1 cellular context compared by ENCODE assay signal in the genomic region with DNA sequence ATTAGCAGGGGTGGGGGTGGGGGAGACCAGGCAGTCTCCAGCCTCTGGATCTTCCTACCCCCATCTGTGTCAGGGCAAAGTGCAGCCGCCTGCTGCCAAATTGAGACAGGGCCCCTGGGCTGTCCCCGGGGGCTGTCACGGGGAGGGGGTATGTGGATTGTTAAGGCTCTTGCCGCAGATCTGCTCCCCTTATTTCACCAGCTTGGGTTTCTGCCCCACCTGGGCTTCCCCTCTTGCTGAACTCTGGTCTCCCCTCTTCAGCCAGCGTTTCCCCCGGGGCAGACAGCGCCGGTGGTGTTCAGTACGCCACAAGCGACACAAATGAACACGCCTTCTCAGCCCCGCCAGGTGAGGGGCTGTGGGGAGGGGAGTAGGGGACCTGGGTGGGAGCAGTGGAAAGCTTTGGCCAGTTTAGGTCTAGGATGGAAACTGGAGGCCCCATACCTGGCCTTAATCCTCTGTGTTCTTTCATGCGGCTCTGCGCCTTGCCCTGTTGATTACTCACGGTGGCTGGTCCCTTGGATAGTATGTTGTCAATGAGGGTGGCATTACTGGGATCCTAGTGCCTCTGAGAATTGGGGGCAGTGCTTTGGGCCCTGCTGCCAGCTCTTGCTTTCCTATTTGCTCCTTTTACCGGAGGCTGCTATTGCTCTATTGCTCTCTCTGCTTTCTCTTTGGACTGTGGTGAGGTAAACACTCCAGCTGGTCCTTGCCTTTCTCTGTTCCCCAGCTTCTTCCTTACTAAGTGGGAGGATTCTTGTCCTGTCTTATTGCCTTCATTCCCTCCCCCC.
A peak's percentile ranks its signal among the peaks of the same experiment; 100 is the strongest.
TF ChIP-seq lines count a peak whose summit lies in the region.

No MANE protein-coding gene starts in this region.

TF ChIP-seq in HepG2, 621 proteins besides CTCF, POLR2A, EP300 and RAD21:
- TF ChIP-seq NFKB2 (CRISPR knock-in tag; IDR thresholded peaks at IDR 0.05; ENCODE audit: borderline replicate concordance) (no peak), ZNF782 (CRISPR knock-in tag; IDR thresholded peaks at IDR 0.05; ENCODE audit: borderline replicate concordance) (0 out of 2 replicates have a peak, but pooled peaks have one; percentile 6), SIN3A (IDR thresholded peaks at IDR 0.05; ENCODE audit: borderline replicate concordance, low read depth, low read length) (peak; percentile 37; the same call in 1 of the 2 replicates), POLR2AphosphoS5 (IDR thresholded peaks at IDR 0.05; ENCODE audit: low read depth, low read length) (0 out of 2 replicates have a peak, but pooled peaks have one; percentile 8), RFXANK (CRISPR knock-in tag; IDR thresholded peaks at IDR 0.05) (no peak), ZNF430 (CRISPR knock-in tag; IDR thresholded peaks at IDR 0.05) (no peak), MYC (CRISPR knock-in tag; IDR thresholded peaks at IDR 0.05; ENCODE audit: borderline replicate concordance) (0 out of 2 replicates have a peak, but pooled peaks have one; percentile 23), JUN (CRISPR knock-in tag; IDR thresholded peaks at IDR 0.05) (no peak), ZNF781 (CRISPR knock-in tag; IDR thresholded peaks at IDR 0.05; ENCODE audit: borderline replicate concordance, not compliant biosample characterization) (no peak), HNF4A (CRISPR knock-in tag; IDR thresholded peaks at IDR 0.05) (peak; percentile 66), LCORL (IDR thresholded peaks at IDR 0.05) (no peak), LCORL (CRISPR knock-in tag; IDR thresholded peaks at IDR 0.05) (peak; percentile 44; the same call in 1 of the 2 replicates), XRCC5 (optimal IDR thresholded peaks at IDR 0.05; ENCODE audit: low read length) (peak; percentile 24), ZNF451 (CRISPR knock-in tag; IDR thresholded peaks at IDR 0.05) (no peak), SIX1 (CRISPR knock-in tag; IDR thresholded peaks at IDR 0.05; ENCODE audit: borderline replicate concordance) (no peak), IRF2 (CRISPR knock-in tag; IDR thresholded peaks at IDR 0.05) (no peak)
- TF ChIP-seq, protein P1, sequence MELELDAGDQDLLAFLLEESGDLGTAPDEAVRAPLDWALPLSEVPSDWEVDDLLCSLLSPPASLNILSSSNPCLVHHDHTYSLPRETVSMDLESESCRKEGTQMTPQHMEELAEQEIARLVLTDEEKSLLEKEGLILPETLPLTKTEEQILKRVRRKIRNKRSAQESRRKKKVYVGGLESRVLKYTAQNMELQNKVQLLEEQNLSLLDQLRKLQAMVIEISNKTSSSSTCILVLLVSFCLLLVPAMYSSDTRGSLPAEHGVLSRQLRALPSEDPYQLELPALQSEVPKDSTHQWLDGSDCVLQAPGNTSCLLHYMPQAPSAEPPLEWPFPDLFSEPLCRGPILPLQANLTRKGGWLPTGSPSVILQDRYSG (CRISPR knock-in tag; IDR thresholded peaks at IDR 0.05): no peak
- TF ChIP-seq, protein P2, sequence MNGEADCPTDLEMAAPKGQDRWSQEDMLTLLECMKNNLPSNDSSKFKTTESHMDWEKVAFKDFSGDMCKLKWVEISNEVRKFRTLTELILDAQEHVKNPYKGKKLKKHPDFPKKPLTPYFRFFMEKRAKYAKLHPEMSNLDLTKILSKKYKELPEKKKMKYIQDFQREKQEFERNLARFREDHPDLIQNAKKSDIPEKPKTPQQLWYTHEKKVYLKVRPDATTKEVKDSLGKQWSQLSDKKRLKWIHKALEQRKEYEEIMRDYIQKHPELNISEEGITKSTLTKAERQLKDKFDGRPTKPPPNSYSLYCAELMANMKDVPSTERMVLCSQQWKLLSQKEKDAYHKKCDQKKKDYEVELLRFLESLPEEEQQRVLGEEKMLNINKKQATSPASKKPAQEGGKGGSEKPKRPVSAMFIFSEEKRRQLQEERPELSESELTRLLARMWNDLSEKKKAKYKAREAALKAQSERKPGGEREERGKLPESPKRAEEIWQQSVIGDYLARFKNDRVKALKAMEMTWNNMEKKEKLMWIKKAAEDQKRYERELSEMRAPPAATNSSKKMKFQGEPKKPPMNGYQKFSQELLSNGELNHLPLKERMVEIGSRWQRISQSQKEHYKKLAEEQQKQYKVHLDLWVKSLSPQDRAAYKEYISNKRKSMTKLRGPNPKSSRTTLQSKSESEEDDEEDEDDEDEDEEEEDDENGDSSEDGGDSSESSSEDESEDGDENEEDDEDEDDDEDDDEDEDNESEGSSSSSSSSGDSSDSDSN (CRISPR knock-in tag; IDR thresholded peaks at IDR 0.05): no peak
- TF ChIP-seq, protein P3, sequence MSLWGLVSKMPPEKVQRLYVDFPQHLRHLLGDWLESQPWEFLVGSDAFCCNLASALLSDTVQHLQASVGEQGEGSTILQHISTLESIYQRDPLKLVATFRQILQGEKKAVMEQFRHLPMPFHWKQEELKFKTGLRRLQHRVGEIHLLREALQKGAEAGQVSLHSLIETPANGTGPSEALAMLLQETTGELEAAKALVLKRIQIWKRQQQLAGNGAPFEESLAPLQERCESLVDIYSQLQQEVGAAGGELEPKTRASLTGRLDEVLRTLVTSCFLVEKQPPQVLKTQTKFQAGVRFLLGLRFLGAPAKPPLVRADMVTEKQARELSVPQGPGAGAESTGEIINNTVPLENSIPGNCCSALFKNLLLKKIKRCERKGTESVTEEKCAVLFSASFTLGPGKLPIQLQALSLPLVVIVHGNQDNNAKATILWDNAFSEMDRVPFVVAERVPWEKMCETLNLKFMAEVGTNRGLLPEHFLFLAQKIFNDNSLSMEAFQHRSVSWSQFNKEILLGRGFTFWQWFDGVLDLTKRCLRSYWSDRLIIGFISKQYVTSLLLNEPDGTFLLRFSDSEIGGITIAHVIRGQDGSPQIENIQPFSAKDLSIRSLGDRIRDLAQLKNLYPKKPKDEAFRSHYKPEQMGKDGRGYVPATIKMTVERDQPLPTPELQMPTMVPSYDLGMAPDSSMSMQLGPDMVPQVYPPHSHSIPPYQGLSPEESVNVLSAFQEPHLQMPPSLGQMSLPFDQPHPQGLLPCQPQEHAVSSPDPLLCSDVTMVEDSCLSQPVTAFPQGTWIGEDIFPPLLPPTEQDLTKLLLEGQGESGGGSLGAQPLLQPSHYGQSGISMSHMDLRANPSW (CRISPR knock-in tag; IDR thresholded peaks at IDR 0.05; ENCODE audit: borderline replicate concordance): no peak
- TF ChIP-seq, protein P4, sequence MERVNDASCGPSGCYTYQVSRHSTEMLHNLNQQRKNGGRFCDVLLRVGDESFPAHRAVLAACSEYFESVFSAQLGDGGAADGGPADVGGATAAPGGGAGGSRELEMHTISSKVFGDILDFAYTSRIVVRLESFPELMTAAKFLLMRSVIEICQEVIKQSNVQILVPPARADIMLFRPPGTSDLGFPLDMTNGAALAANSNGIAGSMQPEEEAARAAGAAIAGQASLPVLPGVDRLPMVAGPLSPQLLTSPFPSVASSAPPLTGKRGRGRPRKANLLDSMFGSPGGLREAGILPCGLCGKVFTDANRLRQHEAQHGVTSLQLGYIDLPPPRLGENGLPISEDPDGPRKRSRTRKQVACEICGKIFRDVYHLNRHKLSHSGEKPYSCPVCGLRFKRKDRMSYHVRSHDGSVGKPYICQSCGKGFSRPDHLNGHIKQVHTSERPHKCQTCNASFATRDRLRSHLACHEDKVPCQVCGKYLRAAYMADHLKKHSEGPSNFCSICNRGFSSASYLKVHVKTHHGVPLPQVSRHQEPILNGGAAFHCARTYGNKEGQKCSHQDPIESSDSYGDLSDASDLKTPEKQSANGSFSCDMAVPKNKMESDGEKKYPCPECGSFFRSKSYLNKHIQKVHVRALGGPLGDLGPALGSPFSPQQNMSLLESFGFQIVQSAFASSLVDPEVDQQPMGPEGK (CRISPR knock-in tag; IDR thresholded peaks at IDR 0.05): peak; percentile 79
- TF ChIP-seq, protein P5, sequence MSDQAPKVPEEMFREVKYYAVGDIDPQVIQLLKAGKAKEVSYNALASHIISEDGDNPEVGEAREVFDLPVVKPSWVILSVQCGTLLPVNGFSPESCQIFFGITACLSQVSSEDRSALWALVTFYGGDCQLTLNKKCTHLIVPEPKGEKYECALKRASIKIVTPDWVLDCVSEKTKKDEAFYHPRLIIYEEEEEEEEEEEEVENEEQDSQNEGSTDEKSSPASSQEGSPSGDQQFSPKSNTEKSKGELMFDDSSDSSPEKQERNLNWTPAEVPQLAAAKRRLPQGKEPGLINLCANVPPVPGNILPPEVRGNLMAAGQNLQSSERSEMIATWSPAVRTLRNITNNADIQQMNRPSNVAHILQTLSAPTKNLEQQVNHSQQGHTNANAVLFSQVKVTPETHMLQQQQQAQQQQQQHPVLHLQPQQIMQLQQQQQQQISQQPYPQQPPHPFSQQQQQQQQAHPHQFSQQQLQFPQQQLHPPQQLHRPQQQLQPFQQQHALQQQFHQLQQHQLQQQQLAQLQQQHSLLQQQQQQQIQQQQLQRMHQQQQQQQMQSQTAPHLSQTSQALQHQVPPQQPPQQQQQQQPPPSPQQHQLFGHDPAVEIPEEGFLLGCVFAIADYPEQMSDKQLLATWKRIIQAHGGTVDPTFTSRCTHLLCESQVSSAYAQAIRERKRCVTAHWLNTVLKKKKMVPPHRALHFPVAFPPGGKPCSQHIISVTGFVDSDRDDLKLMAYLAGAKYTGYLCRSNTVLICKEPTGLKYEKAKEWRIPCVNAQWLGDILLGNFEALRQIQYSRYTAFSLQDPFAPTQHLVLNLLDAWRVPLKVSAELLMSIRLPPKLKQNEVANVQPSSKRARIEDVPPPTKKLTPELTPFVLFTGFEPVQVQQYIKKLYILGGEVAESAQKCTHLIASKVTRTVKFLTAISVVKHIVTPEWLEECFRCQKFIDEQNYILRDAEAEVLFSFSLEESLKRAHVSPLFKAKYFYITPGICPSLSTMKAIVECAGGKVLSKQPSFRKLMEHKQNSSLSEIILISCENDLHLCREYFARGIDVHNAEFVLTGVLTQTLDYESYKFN (CRISPR knock-in tag; conservative IDR thresholded peaks at IDR 0.05): 0 out of 2 replicates have a peak, but pooled peaks have one; percentile 36
- TF ChIP-seq, protein P6, sequence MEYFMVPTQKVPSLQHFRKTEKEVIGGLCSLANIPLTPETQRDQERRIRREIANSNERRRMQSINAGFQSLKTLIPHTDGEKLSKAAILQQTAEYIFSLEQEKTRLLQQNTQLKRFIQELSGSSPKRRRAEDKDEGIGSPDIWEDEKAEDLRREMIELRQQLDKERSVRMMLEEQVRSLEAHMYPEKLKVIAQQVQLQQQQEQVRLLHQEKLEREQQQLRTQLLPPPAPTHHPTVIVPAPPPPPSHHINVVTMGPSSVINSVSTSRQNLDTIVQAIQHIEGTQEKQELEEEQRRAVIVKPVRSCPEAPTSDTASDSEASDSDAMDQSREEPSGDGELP (IDR thresholded peaks at IDR 0.05; ENCODE audit: borderline replicate concordance, low read depth): no peak
